Comparison of ENCODE assay signal across 21 cellular contexts in the genomic region with DNA sequence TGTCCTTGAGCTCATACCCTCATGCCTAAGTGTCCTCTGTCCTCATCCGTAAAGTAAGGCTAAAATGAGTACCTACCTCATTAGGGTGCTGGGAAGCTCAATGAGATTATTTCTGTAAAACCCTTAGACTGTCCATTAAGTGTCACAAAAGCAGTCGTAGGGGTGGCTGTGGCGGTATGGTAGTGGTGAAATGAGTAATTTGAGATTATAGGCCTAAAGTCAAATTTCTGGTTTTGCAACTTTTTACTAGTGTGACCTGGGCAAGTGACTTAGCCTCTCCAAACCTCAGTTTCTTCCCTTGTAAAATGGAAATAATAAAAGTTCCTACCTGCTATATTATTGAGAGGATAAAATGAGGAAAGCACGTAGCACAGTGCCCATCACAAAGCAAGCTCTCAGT.
"Had no signal": no experiment of that assay in that cellular context is flagged by ENCODE, and none has a peak within 500 bp of the region (broad histone marks: within the 10 kb centered on the region; RNA-seq: fewer than 3 reads in every experiment).

No MANE protein-coding gene starts in this region.

- H3K27me3 Mint-ChIP-seq: activated naive CD4-positive, alpha-beta T cell treated with anti-CD3 and anti-CD28 coated beads, Interleukin-2, amount 50 U/mL, for 24 hours; brain; effector memory CD8-positive, alpha-beta T cell; naive thymus-derived CD8-positive, alpha-beta T cell; stimulated activated memory B cell treated with anti-CD40 and anti-IgM and Interleukin-4, amounts not matched to agents 10 μg/mL and 1 μg/mL and 100 μg/mL, for 72 hours had no signal

- ATAC-seq: effector memory CD8-positive, alpha-beta T cell; gastrocnemius medialis; naive thymus-derived CD8-positive, alpha-beta T cell; sciatic nerve; stimulated activated memory B cell treated with anti-CD40 and anti-IgM and Interleukin-4, amounts not matched to agents 10 μg/mL and 1 μg/mL and 100 μg/mL, for 72 hours had no signal

- H3K36me3 ChIP-seq: esophagus squamous epithelium, gastrocnemius medialis, left ventricle myocardium inferior had no signal

- H3K27ac ChIP-seq: esophagus squamous epithelium, gastrocnemius medialis, left ventricle myocardium inferior, testis had no signal

- H3K27me3 ChIP-seq: esophagus squamous epithelium, gastrocnemius medialis, testis had no signal

- H3K4me3 ChIP-seq: esophagus squamous epithelium, gastrocnemius medialis, left ventricle myocardium inferior, testis had no signal

- H3K9me3 ChIP-seq: esophagus squamous epithelium, gastrocnemius medialis, left ventricle myocardium inferior, testis had no signal

- H3K4me1 ChIP-seq: esophagus squamous epithelium, gastrocnemius medialis, testis had no signal

- DNase-seq: activated CD4-positive, alpha-beta T cell treated with anti-CD3 and anti-CD28 coated beads for 4 hours; activated CD4-positive, alpha-beta T cell treated with anti-CD3 and anti-CD28 coated beads, Interleukin-2, amount 50 U/mL, for 48 hours; activated CD4-positive, CD25-positive, alpha-beta regulatory T cell; activated gamma-delta T cell treated with Interleukin-2 at 50 U/mL for 16 hours; aorta; central memory CD4-positive, alpha-beta T cell; effector memory CD8-positive, alpha-beta T cell; esophagus squamous epithelium; gastrocnemius medialis; hippocampal formation; left ventricle myocardium inferior; naive thymus-derived CD8-positive, alpha-beta T cell; small intestine; stimulated activated CD4-positive, alpha-beta T cell treated with anti-CD3 and anti-CD28 coated beads, Interleukin-2, amount 100 ng/mL, for 24 hours; T1000 had no signal

- H3K9me3 Mint-ChIP-seq: activated naive CD4-positive, alpha-beta T cell treated with anti-CD3 and anti-CD28 coated beads, Interleukin-2, amount 50 U/mL, for 24 hours; brain; effector memory CD8-positive, alpha-beta T cell; naive thymus-derived CD8-positive, alpha-beta T cell; stimulated activated memory B cell treated with anti-CD40 and anti-IgM and Interleukin-4, amounts not matched to agents 10 μg/mL and 1 μg/mL and 100 μg/mL, for 72 hours; T-helper 1 cell treated with Interleukin-12 subunit alpha and Interleukin-12 subunit beta and Interleukin-4 antibody, amounts not matched to agents 30 μg/mL and 1 μg/mL, for 36 hours had no signal

- H3K4me1 Mint-ChIP-seq: activated naive CD4-positive, alpha-beta T cell treated with anti-CD3 and anti-CD28 coated beads, Interleukin-2, amount 50 U/mL, for 24 hours; naive thymus-derived CD8-positive, alpha-beta T cell; stimulated activated memory B cell treated with anti-CD40 and anti-IgM and Interleukin-4, amounts not matched to agents 10 μg/mL and 1 μg/mL and 100 μg/mL, for 72 hours had no signal

- H3K4me3 Mint-ChIP-seq: activated naive CD4-positive, alpha-beta T cell treated with anti-CD3 and anti-CD28 coated beads, Interleukin-2, amount 50 U/mL, for 24 hours; brain; effector memory CD8-positive, alpha-beta T cell; naive thymus-derived CD8-positive, alpha-beta T cell; stimulated activated memory B cell treated with anti-CD40 and anti-IgM and Interleukin-4, amounts not matched to agents 10 μg/mL and 1 μg/mL and 100 μg/mL, for 72 hours; T-helper 1 cell treated with Interleukin-12 subunit alpha and Interleukin-12 subunit beta and Interleukin-4 antibody, amounts not matched to agents 30 μg/mL and 1 μg/mL, for 36 hours had no signal

- H3K27ac Mint-ChIP-seq: activated naive CD4-positive, alpha-beta T cell treated with anti-CD3 and anti-CD28 coated beads, Interleukin-2, amount 50 U/mL, for 24 hours; brain; effector memory CD8-positive, alpha-beta T cell; naive thymus-derived CD8-positive, alpha-beta T cell; stimulated activated memory B cell treated with anti-CD40 and anti-IgM and Interleukin-4, amounts not matched to agents 10 μg/mL and 1 μg/mL and 100 μg/mL, for 72 hours; T-helper 1 cell treated with Interleukin-12 subunit alpha and Interleukin-12 subunit beta and Interleukin-4 antibody, amounts not matched to agents 30 μg/mL and 1 μg/mL, for 36 hours had no signal
